ENCODE assay signal across 8 cellular contexts in the genomic region with DNA sequence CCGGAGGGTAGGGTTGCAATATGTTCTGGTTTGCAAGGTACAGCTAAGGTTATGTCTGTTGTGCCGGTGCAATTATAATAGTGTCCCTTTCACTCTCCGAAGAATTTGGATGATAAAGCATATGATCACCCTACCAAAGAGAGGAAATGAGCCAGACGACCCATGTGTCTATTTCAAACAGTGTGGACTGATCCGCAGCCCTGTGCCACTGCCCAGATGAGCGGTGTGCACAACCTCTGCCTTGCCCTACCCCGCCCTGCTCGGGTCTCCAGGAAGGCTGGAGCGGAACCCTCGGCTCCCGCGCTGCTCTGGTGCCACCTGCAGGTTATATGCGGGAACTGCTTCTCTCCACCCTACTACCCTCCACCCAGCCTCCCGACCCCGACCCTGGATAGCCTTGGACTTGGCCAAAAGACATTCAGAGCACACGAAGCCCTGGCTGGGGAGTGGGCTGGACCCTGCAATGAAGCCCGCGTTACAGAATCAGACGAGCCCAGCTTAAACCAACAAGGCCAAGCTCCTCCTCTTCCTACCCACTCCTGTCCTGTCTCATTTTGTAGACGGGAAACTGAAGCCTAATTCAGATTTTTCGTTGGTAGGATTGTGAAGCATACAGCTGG.
DNase-seq lines count a peak whose midpoint lies in the region; TF ChIP-seq lines count a peak whose summit lies in the region.

No MANE protein-coding gene starts in this region.

- H3K79me2 ChIP-seq in SK-N-SH (ENCODE audit: insufficient read depth) = no peaks in the 10 kb centered on the region

- peaks cover 50% of the 10 kb centered on the region for H3K27me3 Mint-ChIP-seq in progenitor cell of endocrine pancreas

- TF ChIP-seq EP300 in SK-N-SH (IDR thresholded peaks at IDR 0.05; ENCODE audit: borderline replicate concordance in 1 of 2, low read depth in 1 of 2, low read length in 1 of 2) = no peak

- H3K36me3 ChIP-seq in SK-N-SH (replicated peaks in 1 of 2; ENCODE audit: control insufficient read depth in 1 of 2, insufficient read depth in 2 of 2, low read length in 1 of 2) = no peaks in the 10 kb centered on the region

- peak; percentile 49 for DNase-seq in NK-92 treated with Interleukin-12 subunit alpha and Interleukin-12 subunit beta, amount 100 ng/mL, for 24 hours (lab: John Stamatoyannopoulos, UW)
- DNase-seq in NK-92 (lab: John Stamatoyannopoulos, UW; ENCODE audit: unreplicated experiment) = no peak
- peak; percentile 91 for DNase-seq in KBM-7
- DNase-seq in SK-N-SH = peak; percentile 84
- DNase-seq in activated naive CD4-positive, alpha-beta T cell treated with Interleukin-2 at 50 U/mL for 16 hours = peak; percentile 69
- DNase-seq in head of caudate nucleus = peak; percentile 30 to 89 (median 72)
- DNase-seq in progenitor cell of endocrine pancreas (ENCODE audit: low spot score, unreplicated experiment) = peak; percentile 75
- peak; percentile 63 for DNase-seq in ureter (ENCODE audit: low spot score)

- no peaks in the 10 kb centered on the region for H3K36me3 Mint-ChIP-seq in progenitor cell of endocrine pancreas (ENCODE audit: insufficient read depth)

- CTCF ChIA-PET in SK-N-SH (lab: Yijun Ruan, JAX) = interaction anchor here (0.6 to 7.0 kb wide), 35 partner anchors 9 to 405 kb away, joined by 3 to 157 read pairs (median 4); a partner anchor contains a TSS

- H3K27me3 ChIP-seq in SK-N-SH (ENCODE audit: insufficient read depth) = peaks cover 10% of the 10 kb centered on the region; the same call in 1 of the 2 replicates

- 0 out of 2 replicates have a peak overlapping the region, but pooled peaks have one; percentile 21 for H2AFZ ChIP-seq in SK-N-SH (ENCODE audit: low read depth)

- no peaks in the 10 kb centered on the region for H3F3A ChIP-seq in SK-N-SH (replicated peaks; ENCODE audit: insufficient read depth)

- TF ChIP-seq RAD21 in SK-N-SH (IDR thresholded peaks at IDR 0.05; ENCODE audit: low read length) = peak; percentile 94

- TF ChIP-seq CTCF in SK-N-SH (IDR thresholded peaks at IDR 0.05) (peak; percentile 85), progenitor cell of endocrine pancreas (IDR thresholded peaks at IDR 0.05; ENCODE audit: unreplicated experiment) (peak; percentile 78)

- no peaks in the 10 kb centered on the region for H4K20me1 ChIP-seq in SK-N-SH (ENCODE audit: insufficient read depth)

- H3K9me3 Mint-ChIP-seq in progenitor cell of endocrine pancreas (ENCODE audit: low read depth) = peaks cover 9% of the 10 kb centered on the region

- H3K4me3 ChIP-seq in SK-N-SH (ENCODE audit: low read depth in 2 of 2, low read length in 1 of 2) = peak overlapping the region; percentile 30 to 52; a peak in 3 of 4 replicates

- no peak overlapping the region for H3K27ac Mint-ChIP-seq in progenitor cell of endocrine pancreas

- H3K4me1 Mint-ChIP-seq in progenitor cell of endocrine pancreas (ENCODE audit: low read depth) = no peaks in the 10 kb centered on the region

- peaks cover 0 to 22% of the 10 kb centered on the region in 2 experiments; a peak in 2 of 4 replicates for H3K4me1 ChIP-seq in SK-N-SH (ENCODE audit: control insufficient read depth in 1 of 2, insufficient read depth in 2 of 2, low read depth in 1 of 2, low read length in 1 of 2)

- H3K9ac ChIP-seq in SK-N-SH = no peak overlapping the region

- H3K4me3 Mint-ChIP-seq in progenitor cell of endocrine pancreas (ENCODE audit: low read depth) = no peak overlapping the region

- POLR2A ChIA-PET in SK-N-SH (lab: Yijun Ruan, JAX) = interaction anchor here (0.7 to 3.4 kb wide), 6 partner anchors 18 to 144 kb away, joined by 3 to 27 read pairs (median 16); a partner anchor contains a TSS

- no peaks in the 10 kb centered on the region for H3K9me2 ChIP-seq in SK-N-SH

- H3K27ac ChIP-seq in SK-N-SH (ENCODE audit: low read depth in 2 of 2, low read length in 1 of 2) = peak overlapping the region in 1 of 2 experiments; percentile 98; a peak in 2 of 4 replicates

- no peaks in the 10 kb centered on the region for H3K9me3 ChIP-seq in SK-N-SH

- peak overlapping the region; percentile 66 for H3K4me2 ChIP-seq in SK-N-SH

- 7% methylated on average over 11 of the region's 21 CpGs for WGBS in SK-N-SH (ENCODE audit: low lambda C conversion rate)

- in situ Hi-C loops in KBM-7 (cut with MboI; ENCODE audit: low pct_unique_long_range_greater_than_20kb, low sequenced_read_pairs) = no loop called here

- intact Hi-C loops in head of caudate nucleus (cut with DNase I) = loop anchor here (5.0 to 10.0 kb wide), 2 partner anchors 65 to 92 kb away; a partner anchor contains a TSS

TF ChIP-seq in SK-N-SH, 30 proteins besides CTCF, POLR2A, EP300 and RAD21:
- TF ChIP-seq, protein P1, sequence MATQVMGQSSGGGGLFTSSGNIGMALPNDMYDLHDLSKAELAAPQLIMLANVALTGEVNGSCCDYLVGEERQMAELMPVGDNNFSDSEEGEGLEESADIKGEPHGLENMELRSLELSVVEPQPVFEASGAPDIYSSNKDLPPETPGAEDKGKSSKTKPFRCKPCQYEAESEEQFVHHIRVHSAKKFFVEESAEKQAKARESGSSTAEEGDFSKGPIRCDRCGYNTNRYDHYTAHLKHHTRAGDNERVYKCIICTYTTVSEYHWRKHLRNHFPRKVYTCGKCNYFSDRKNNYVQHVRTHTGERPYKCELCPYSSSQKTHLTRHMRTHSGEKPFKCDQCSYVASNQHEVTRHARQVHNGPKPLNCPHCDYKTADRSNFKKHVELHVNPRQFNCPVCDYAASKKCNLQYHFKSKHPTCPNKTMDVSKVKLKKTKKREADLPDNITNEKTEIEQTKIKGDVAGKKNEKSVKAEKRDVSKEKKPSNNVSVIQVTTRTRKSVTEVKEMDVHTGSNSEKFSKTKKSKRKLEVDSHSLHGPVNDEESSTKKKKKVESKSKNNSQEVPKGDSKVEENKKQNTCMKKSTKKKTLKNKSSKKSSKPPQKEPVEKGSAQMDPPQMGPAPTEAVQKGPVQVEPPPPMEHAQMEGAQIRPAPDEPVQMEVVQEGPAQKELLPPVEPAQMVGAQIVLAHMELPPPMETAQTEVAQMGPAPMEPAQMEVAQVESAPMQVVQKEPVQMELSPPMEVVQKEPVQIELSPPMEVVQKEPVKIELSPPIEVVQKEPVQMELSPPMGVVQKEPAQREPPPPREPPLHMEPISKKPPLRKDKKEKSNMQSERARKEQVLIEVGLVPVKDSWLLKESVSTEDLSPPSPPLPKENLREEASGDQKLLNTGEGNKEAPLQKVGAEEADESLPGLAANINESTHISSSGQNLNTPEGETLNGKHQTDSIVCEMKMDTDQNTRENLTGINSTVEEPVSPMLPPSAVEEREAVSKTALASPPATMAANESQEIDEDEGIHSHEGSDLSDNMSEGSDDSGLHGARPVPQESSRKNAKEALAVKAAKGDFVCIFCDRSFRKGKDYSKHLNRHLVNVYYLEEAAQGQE (IDR thresholded peaks at IDR 0.05; ENCODE audit: low read depth, low read length) = no peak
- TF ChIP-seq, protein P2, sequence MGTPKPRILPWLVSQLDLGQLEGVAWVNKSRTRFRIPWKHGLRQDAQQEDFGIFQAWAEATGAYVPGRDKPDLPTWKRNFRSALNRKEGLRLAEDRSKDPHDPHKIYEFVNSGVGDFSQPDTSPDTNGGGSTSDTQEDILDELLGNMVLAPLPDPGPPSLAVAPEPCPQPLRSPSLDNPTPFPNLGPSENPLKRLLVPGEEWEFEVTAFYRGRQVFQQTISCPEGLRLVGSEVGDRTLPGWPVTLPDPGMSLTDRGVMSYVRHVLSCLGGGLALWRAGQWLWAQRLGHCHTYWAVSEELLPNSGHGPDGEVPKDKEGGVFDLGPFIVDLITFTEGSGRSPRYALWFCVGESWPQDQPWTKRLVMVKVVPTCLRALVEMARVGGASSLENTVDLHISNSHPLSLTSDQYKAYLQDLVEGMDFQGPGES (IDR thresholded peaks at IDR 0.05; ENCODE audit: low read depth, low read length) = no peak
- TF ChIP-seq, protein P3, sequence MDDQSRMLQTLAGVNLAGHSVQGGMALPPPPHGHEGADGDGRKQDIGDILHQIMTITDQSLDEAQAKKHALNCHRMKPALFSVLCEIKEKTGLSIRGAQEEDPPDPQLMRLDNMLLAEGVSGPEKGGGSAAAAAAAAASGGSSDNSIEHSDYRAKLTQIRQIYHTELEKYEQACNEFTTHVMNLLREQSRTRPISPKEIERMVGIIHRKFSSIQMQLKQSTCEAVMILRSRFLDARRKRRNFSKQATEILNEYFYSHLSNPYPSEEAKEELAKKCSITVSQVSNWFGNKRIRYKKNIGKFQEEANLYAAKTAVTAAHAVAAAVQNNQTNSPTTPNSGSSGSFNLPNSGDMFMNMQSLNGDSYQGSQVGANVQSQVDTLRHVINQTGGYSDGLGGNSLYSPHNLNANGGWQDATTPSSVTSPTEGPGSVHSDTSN (IDR thresholded peaks at IDR 0.05) = no peak
- no peak for TF ChIP-seq FOXJ3 (CRISPR knock-in tag; IDR thresholded peaks at IDR 0.05)
- TF ChIP-seq MXI1 (IDR thresholded peaks at IDR 0.05; ENCODE audit: low read depth, low read length) = peak; percentile 66; the same call in 1 of the 2 replicates
- TF ChIP-seq SIN3A (IDR thresholded peaks at IDR 0.05; ENCODE audit: borderline replicate concordance, low read depth, low read length) = no peak
- TF ChIP-seq SMC3 (IDR thresholded peaks at IDR 0.05; ENCODE audit: low read depth, low read length) = peak; percentile 96
- no peak for TF ChIP-seq NFIC (IDR thresholded peaks at IDR 0.05; ENCODE audit: borderline replicate concordance)
- TF ChIP-seq CHD2 (IDR thresholded peaks at IDR 0.05; ENCODE audit: low read length, partially characterized antibody) = no peak
- no peak for TF ChIP-seq EZH2phosphoT487 (IDR thresholded peaks at IDR 0.05; ENCODE audit: borderline replicate concordance, low read depth)
